In the genomic region with DNA sequence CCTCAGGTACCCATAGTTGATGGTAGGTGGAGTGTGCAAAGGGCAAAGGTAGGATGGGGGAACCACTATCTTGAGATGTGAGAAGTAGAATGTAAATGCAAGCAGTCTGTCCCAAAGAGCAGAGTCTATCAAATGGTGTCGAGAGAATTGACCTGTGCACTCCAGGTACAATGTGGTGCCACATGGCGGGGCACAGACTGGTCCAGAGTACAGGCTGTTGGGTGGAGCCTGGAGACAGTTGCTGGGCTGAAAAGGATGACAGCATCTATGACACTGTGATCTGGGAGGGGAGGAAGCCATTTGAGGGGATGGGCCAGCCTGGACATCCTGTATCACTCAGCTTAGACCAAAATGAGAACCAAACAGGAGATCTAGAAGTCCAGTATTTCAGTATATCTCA, we compare ENCODE assay signal across 25 cellular contexts.
"Had no signal": no experiment of that assay in that cellular context is flagged by ENCODE, and none has a peak within 500 bp of the region (broad histone marks: within the 10 kb centered on the region; RNA-seq: fewer than 3 reads in every experiment).

No MANE protein-coding gene starts in this region.

- H3K4me2 ChIP-seq: smooth muscle cell had no signal

- H3K36me3 ChIP-seq: colonic mucosa, esophagus squamous epithelium, lower lobe of right lung, neutrophil, pancreas, right lobe of liver, thoracic aorta, tibial nerve, upper lobe of right lung, uterus had no signal

- H3K4me1 ChIP-seq: colonic mucosa, lower lobe of right lung, pancreas, tibial nerve, upper lobe of right lung, uterus had no signal

- H3K27ac ChIP-seq: colonic mucosa, esophagus squamous epithelium, lower lobe of right lung, neutrophil, pancreas, right lobe of liver, thoracic aorta, tibial nerve, upper lobe of right lung, uterus had no signal

- H3K9me3 Mint-ChIP-seq: natural killer cell had no signal

- H3K4me3 ChIP-seq: colonic mucosa, esophagus squamous epithelium, lower lobe of right lung, pancreas, right lobe of liver, smooth muscle cell, thoracic aorta, tibial nerve, upper lobe of right lung, uterus had no signal

- H3K4me3 Mint-ChIP-seq: immature natural killer cell, natural killer cell had no signal

- H3K4me1 Mint-ChIP-seq: immature natural killer cell had no signal

- H3K27me3 ChIP-seq: colonic mucosa, esophagus squamous epithelium, neutrophil, pancreas, right lobe of liver, tibial nerve, upper lobe of right lung, uterus had no signal

- H3K27ac Mint-ChIP-seq: natural killer cell had no signal

- H3K9me3 ChIP-seq: colonic mucosa, esophagus squamous epithelium, lower lobe of right lung, neutrophil, pancreas, right lobe of liver, thoracic aorta, tibial nerve, upper lobe of right lung, uterus had no signal

- DNase-seq: colonic mucosa; dermis blood vessel endothelial cell; effector memory CD4-positive, alpha-beta T cell; esophagus squamous epithelium; foreskin melanocyte; hypothalamus; immature natural killer cell; islet precursor cell; kidney glomerular epithelial cell; left ventricle myocardium superior; lower lobe of right lung; natural killer cell; pancreas; right lobe of liver; stimulated activated CD4-positive, alpha-beta T cell treated with anti-CD3 and anti-CD28 coated beads, Interleukin-12 subunit alpha, Interleukin-12 subunit beta, amount 100 ng/mL, for 4 hours; stimulated activated CD4-positive, alpha-beta T cell treated with anti-CD3 and anti-CD28 coated beads, Interleukin-1b, Interleukin-23, amount 100 ng/mL, for 48 hours; stimulated activated CD4-positive, alpha-beta T cell treated with anti-CD3 and anti-CD28 coated beads, Interleukin-4, amount 100 ng/mL, for 1 hour; stimulated activated CD8-positive, alpha-beta memory T cell treated with anti-CD3 and anti-CD28 coated beads, Interleukin-4, amount 100 ng/mL, for 48 hours; stimulated activated naive CD4-positive, alpha-beta T cell treated with Interleukin-2 at 50 U/mL for 16 hours; upper lobe of right lung; uterus had no signal

- H3K36me3 Mint-ChIP-seq: natural killer cell had no signal

- ATAC-seq: left ventricle myocardium superior, natural killer cell, pancreas, right lobe of liver, upper lobe of right lung had no signal
